In genomic region chr2:237205111-237205541, GRCh38 we compare ENCODE assay signal across 33 cellular contexts.
DNase-seq lines count a peak whose midpoint lies in the region; ATAC-seq and TF ChIP-seq lines count a peak whose summit lies in the region.
"Had no signal": no experiment of that assay in that cellular context is flagged by ENCODE, and none has a peak within 500 bp of the region (broad histone marks: within the 10 kb centered on the region; RNA-seq: fewer than 3 reads in every experiment).

No MANE protein-coding gene starts in this region.

- H3K9me3 ChIP-seq in left ventricle myocardium inferior (replicated peaks) (no peaks in the 10 kb centered on the region), lung (ENCODE audit: control insufficient read depth in 2 of 2, insufficient read depth in 1 of 2, low read length in 1 of 2) (peaks cover 0 to 4% of the 10 kb centered on the region in 2 donors), testis (no peaks in the 10 kb centered on the region)
- H3K9me3 ChIP-seq: A549, adrenal gland, breast epithelium, ovary had no signal

- H3K27ac Mint-ChIP-seq in brain: peak overlapping the region in 3 of 5 experiments; percentile 50 to 76 (median 58)
- H3K27ac Mint-ChIP-seq: B cell; CD8-positive, alpha-beta T cell; natural killer cell; T-helper 2 cell treated with Interferon-gamma antibody and Interleukin-4, amounts not matched to agents 5 μg/mL and 100 μg/mL, for 36 hours; type B pancreatic cell had no signal

- H3K36me3 ChIP-seq in left ventricle myocardium inferior: no peaks in the 10 kb centered on the region
- no peaks in the 10 kb centered on the region for H3K36me3 ChIP-seq in lung (ENCODE audit: control insufficient read depth in 2 of 2, insufficient read depth in 2 of 2, low read length in 2 of 2)
- H3K36me3 ChIP-seq in testis (ENCODE audit: low read depth, missing control alignments): no peaks in the 10 kb centered on the region
- H3K36me3 ChIP-seq: adrenal gland, breast epithelium, ovary had no signal

- intact Hi-C loops in left ventricle myocardium inferior (cut with micrococcal nuclease) (no loop called here), left cardiac atrium (cut with DNase I) (loop anchor here in 1 of 2 donors (5.0 kb wide), 1 partner anchor 112 kb away; no protein-coding TSS in a partner anchor), testis (cut with DNase I; ENCODE audit: low total_unique reads) (no loop called here)

- H3K36me3 Mint-ChIP-seq in brain: no peaks in the 10 kb centered on the region
- H3K36me3 Mint-ChIP-seq: CD8-positive, alpha-beta T cell; natural killer cell; type B pancreatic cell had no signal

- peaks cover 0 to 2% (median 0%) of the 10 kb centered on the region in 5 experiments for H3K9me3 Mint-ChIP-seq in brain
- H3K9me3 Mint-ChIP-seq: CD8-positive, alpha-beta T cell; natural killer cell; T-helper 2 cell treated with Interferon-gamma antibody and Interleukin-4, amounts not matched to agents 5 μg/mL and 100 μg/mL, for 36 hours; type B pancreatic cell had no signal

- ATAC-seq in left cardiac atrium: no peak
- peak; percentile 13 for ATAC-seq in lung (ENCODE audit: insufficient read depth, low FRiP score)
- no peak for ATAC-seq in GM19452 (IDR thresholded peaks at IDR 0.05; ENCODE audit: unreplicated experiment)
- ATAC-seq: A549; CD8-positive, alpha-beta T cell; foreskin keratinocyte; left colon; natural killer cell had no signal

- H3K27me3 ChIP-seq in left ventricle myocardium inferior (ENCODE audit: low read depth) (no peaks in the 10 kb centered on the region), lung (ENCODE audit: control insufficient read depth, insufficient read depth) (no peaks in the 10 kb centered on the region), testis (no peaks in the 10 kb centered on the region)
- H3K27me3 ChIP-seq: adrenal gland, breast epithelium, ovary had no signal

- whole genome bisulfite sequencing in lung, 2 donors: 65 to 83% methylated on average over 8 of the region's 8 CpGs
- 83 to 87% methylated on average over 8 of the region's 8 CpGs for WGBS in testis, 2 donors

- no peak for TF ChIP-seq POLR2A in testis (IDR thresholded peaks at IDR 0.05)

- peaks cover 50% of the 10 kb centered on the region for H3K4me1 ChIP-seq in left ventricle myocardium inferior
- peaks cover 0 to 6% of the 10 kb centered on the region in 2 donors for H3K4me1 ChIP-seq in lung (ENCODE audit: control insufficient read depth in 2 of 2, insufficient read depth in 2 of 2, low read length in 2 of 2)
- H3K4me1 ChIP-seq in testis: no peaks in the 10 kb centered on the region
- H3K4me1 ChIP-seq: foreskin keratinocyte had no signal

- H3K4me3 ChIP-seq in left ventricle myocardium inferior (no peak overlapping the region), lung (no peak overlapping the region), testis (no peak overlapping the region)
- H3K4me3 ChIP-seq: A549, adrenal gland, breast epithelium, ovary had no signal

- peaks cover 39% of the 10 kb centered on the region for H3K4me1 Mint-ChIP-seq in brain
- H3K4me1 Mint-ChIP-seq: B cell, natural killer cell had no signal

- DNase-seq in left ventricle myocardium inferior (no peak), left cardiac atrium (no peak), lung (ENCODE audit: low spot score) (no peak), testis (peak; percentile 11), NCI-H526 treated with DMSO at 0.1 percent for 48 hours (lab: John Stamatoyannopoulos, UW) (no peak), NCI-H1105 treated with DMSO at 0.1 percent for 48 hours (lab: John Stamatoyannopoulos, UW) (no peak)
- DNase-seq: activated CD4-positive, alpha-beta T cell treated with anti-CD3 and anti-CD28 coated beads for 4 hours; activated naive CD4-positive, alpha-beta T cell treated with Interleukin-2 at 50 U/mL for 16 hours; activated T-cell treated with anti-CD3 and anti-CD28 coated beads, Interleukin-2, amount 50 U/mL, for 48 hours; CD8-positive, alpha-beta T cell; DMS 273 treated with DMSO at 0.1 percent for 48 hours; effector CD8-positive, alpha-beta T cell; erythroblast; foreskin keratinocyte; HCEC 1CT; hippocampal formation; KG1; left colon; midbrain; MM.1S; natural killer cell; NCI-H1417 treated with DMSO at 0.1 percent for 48 hours; retina; stimulated activated CD4-positive, alpha-beta T cell treated with anti-CD3 and anti-CD28 coated beads, Interleukin-2, amount 100 ng/mL, for 48 hours had no signal

- H3K27ac ChIP-seq in left ventricle myocardium inferior (replicated peaks): peak overlapping the region; percentile 78
- H3K27ac ChIP-seq in lung (ENCODE audit: low read depth in 1 of 2, low read length in 1 of 2): no peak overlapping the region
- H3K27ac ChIP-seq in testis: no peak overlapping the region
- H3K27ac ChIP-seq: adrenal gland, foreskin keratinocyte, ovary had no signal

- no peak overlapping the region for H3K4me3 Mint-ChIP-seq in brain
- H3K4me3 Mint-ChIP-seq: B cell; CD8-positive, alpha-beta T cell; natural killer cell; T-helper 2 cell treated with Interferon-gamma antibody and Interleukin-4, amounts not matched to agents 5 μg/mL and 100 μg/mL, for 36 hours; type B pancreatic cell had no signal

- H3K27me3 Mint-ChIP-seq in brain: peaks cover 3% of the 10 kb centered on the region

- TF ChIP-seq CTCF in left ventricle myocardium inferior (IDR thresholded peaks at IDR 0.05; ENCODE audit: borderline replicate concordance) (no peak), brain (conservative IDR thresholded peaks at IDR 0.05) (no peak), lung (IDR thresholded peaks at IDR 0.05; ENCODE audit: control extremely low read depth, extremely low read depth) (no peak), testis (IDR thresholded peaks at IDR 0.05) (no peak)
